ENCODE assay signal across 29 cellular contexts in the genomic region with DNA sequence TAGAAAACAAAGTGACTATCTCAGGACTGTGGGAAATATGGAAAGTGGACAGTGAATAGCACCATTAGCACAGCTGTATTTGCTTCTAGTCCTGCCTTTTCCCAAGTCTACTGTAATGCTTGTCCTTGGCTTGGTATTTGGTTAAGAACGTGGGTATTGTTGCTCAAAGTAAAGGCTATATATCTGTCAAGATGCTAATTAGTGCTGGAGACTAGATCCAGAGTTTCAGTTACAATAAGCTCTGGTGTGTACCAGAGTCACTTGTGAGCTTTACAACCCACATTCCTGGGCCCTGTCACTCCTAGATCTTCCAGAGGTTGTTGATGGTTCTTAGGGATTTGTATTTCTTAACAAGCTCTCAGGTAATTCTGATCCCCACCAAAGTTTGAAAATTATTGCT.
"Had no signal": no experiment of that assay in that cellular context is flagged by ENCODE, and none has a peak within 500 bp of the region (broad histone marks: within the 10 kb centered on the region; RNA-seq: fewer than 3 reads in every experiment).

No MANE protein-coding gene starts in this region.

- H3K9me3 ChIP-seq: adrenal gland, body of pancreas, esophagus muscularis mucosa had no signal

- H3K27me3 ChIP-seq: adrenal gland, body of pancreas, esophagus muscularis mucosa had no signal

- ATAC-seq: activated CD4-positive, alpha-beta T cell treated with anti-CD3 and anti-CD28 coated beads for 36 hours; activated CD8-positive, alpha-beta T cell treated with anti-CD3 and anti-CD28 coated beads for 36 hours; activated naive CD8-positive, alpha-beta T cell treated with anti-CD3 and anti-CD28 coated beads, Interleukin-2, amount 50 U/mL, for 24 hours; body of pancreas; effector memory CD8-positive, alpha-beta T cell; T-helper 17 cell had no signal

- H3K36me3 ChIP-seq: adrenal gland had no signal

- H3K4me3 ChIP-seq: adrenal gland, body of pancreas, esophagus muscularis mucosa had no signal

- DNase-seq: activated CD4-positive, alpha-beta T cell treated with anti-CD3 and anti-CD28 coated beads for 36 hours; activated CD4-positive, alpha-beta T cell treated with anti-CD3 and anti-CD28 coated beads, Interleukin-2, amount 50 U/mL, for 1 hour; activated CD4-positive, alpha-beta T cell treated with anti-CD3 and anti-CD28 coated beads, Interleukin-2, amount 50 U/mL, for 48 hours; activated CD4-positive, CD25-positive, alpha-beta regulatory T cell; activated CD4-positive, CD25-positive, alpha-beta regulatory T cell treated with anti-CD3 and anti-CD28 coated beads, Interleukin-2, amount 50 U/mL, for 72 hours; activated CD8-positive, alpha-beta memory T cell treated with anti-CD3 and anti-CD28 coated beads for 24 hours; activated CD8-positive, alpha-beta T cell treated with anti-CD3 and anti-CD28 coated beads for 36 hours; activated effector memory CD4-positive, alpha-beta T cell treated with anti-CD3 and anti-CD28 coated beads, Interleukin-2, amount 50 U/mL, for 16 hours; activated naive CD4-positive, alpha-beta T cell treated with anti-CD3 and anti-CD28 coated beads for 36 hours; activated naive CD8-positive, alpha-beta T cell treated with anti-CD3 and anti-CD28 coated beads for 36 hours; activated naive CD8-positive, alpha-beta T cell treated with anti-CD3 and anti-CD28 coated beads, Interleukin-2, amount 50 U/mL, for 24 hours; activated T-cell treated with anti-CD3 and anti-CD28 coated beads, Interleukin-2, amount 50 U/mL, for 1 hour; activated T-cell treated with anti-CD3 and anti-CD28 coated beads, Interleukin-2, amount 50 U/mL, for 48 hours; adrenal gland; amygdala; aorta; body of pancreas; caudate nucleus; cortex of kidney; dermis blood vessel endothelial cell; effector CD4-positive, alpha-beta T cell; effector memory CD8-positive, alpha-beta T cell; erythroblast; foreskin fibroblast; head of caudate nucleus; T-helper 1 cell; T-helper 17 cell; T1000 had no signal

- H3K4me1 ChIP-seq: adrenal gland, body of pancreas had no signal

- H3K27ac ChIP-seq: adrenal gland, body of pancreas, esophagus muscularis mucosa had no signal
